Comparison of ENCODE assay signal across 8 cellular contexts in the genomic region with DNA sequence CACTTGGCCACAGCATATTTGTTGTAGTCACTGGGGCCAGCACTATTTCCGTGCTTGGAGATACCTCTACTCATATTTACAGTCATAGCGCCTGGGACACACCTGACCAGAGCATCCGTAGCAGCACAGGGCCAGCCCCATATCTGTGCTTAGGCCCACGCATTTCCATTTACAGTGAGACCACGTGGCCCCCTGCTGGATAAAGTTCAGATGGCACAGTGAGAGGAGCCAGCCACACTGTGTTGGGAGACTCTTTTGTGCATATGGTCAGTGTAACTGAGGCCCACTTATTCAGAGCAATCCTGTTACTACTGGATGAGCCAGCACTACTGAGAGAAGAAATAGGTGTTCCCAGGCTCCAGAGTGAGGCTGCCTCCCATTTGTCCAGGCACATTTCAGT.
DNase-seq lines count a peak whose midpoint lies in the region; ATAC-seq, FAIRE-seq and TF ChIP-seq lines count a peak whose summit lies in the region.

No MANE protein-coding gene starts in this region.

- FAIRE-seq in RCC 7860 (lab: Jason Lieb, UNC): no peak

- in situ Hi-C loops in astrocyte of the spinal cord (cut with HindIII; ENCODE audit: low sequenced_read_pairs): no loop called here

- DNase-seq in COR-L47 (lab: John Stamatoyannopoulos, UW) (peak; percentile 62), NCI-H526 treated with DMSO at 0.1 percent for 48 hours (lab: John Stamatoyannopoulos, UW) (peak; percentile 1), astrocyte of the spinal cord (ENCODE audit: low read depth, low spot score) (no peak), left kidney (ENCODE audit: low read depth, low spot score) (peak; percentile 61), stromal cell of bone marrow (ENCODE audit: low read depth) (peak; percentile 17), RCC 7860 (ENCODE audit: low spot score) (no peak)

- ATAC-seq in GM18861 (IDR thresholded peaks at IDR 0.05; ENCODE audit: unreplicated experiment) (peak; percentile 89), HG02938 (IDR thresholded peaks at IDR 0.05; ENCODE audit: unreplicated experiment) (peak; percentile 88)

- H3K4me3 ChIP-seq in astrocyte of the spinal cord (ENCODE audit: low read depth, low read length): no peak overlapping the region

- peak; percentile 47 for TF ChIP-seq CTCF in astrocyte of the spinal cord (IDR thresholded peaks at IDR 0.05; ENCODE audit: low read depth, low read length)

Comparison
In these comparisons a context has a peak if more than half of its experiments do, and no peak if none do; other contexts are left out.
1. DNase-seq: peak in COR-L47 (single experiment), NCI-H526 treated with DMSO at 0.1 percent for 48 hours (single experiment), left kidney (single experiment) and stromal cell of bone marrow (single experiment); none in astrocyte of the spinal cord (single experiment) and RCC 7860 (single experiment).